In the genomic region with DNA sequence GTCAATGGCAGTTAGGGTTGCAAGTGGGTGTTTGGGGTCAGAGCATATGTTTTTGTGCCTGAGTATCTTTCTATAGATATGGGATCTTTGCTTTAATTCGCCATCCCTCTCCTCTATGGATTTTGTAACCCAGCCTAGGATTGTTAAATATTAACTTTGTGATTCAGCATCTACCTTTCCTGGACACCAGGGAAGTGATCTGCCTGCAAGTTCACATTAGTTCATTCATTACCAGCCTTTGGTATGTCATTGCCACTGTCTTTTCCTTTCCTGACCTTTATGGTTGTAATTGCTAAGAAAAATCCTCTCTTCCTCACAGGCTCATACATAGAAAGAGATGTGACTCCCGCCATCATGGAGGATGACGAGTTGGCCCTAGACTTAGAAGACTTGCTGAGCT, we compare ENCODE assay signal across 1 cellular context.
TF ChIP-seq lines count a peak whose summit lies in the region.

No MANE protein-coding gene starts in this region.

TF ChIP-seq in HepG2, 621 proteins besides CTCF, POLR2A, EP300 and RAD21 (continued from another document):
- TF ChIP-seq ZNF530 (CRISPR knock-in tag; IDR thresholded peaks at IDR 0.05; ENCODE audit: low read depth) (no peak), NFATC3 (CRISPR knock-in tag; IDR thresholded peaks at IDR 0.05) (no peak), HNRNPUL1 (IDR thresholded peaks at IDR 0.05; ENCODE audit: low read depth, low read length) (no peak), ZNF331 (CRISPR knock-in tag; IDR thresholded peaks at IDR 0.05) (no peak), ATAD3A (CRISPR knock-in tag; IDR thresholded peaks at IDR 0.05) (no peak)
